Comparison of ENCODE assay signal across 1 cellular context in the genomic region with DNA sequence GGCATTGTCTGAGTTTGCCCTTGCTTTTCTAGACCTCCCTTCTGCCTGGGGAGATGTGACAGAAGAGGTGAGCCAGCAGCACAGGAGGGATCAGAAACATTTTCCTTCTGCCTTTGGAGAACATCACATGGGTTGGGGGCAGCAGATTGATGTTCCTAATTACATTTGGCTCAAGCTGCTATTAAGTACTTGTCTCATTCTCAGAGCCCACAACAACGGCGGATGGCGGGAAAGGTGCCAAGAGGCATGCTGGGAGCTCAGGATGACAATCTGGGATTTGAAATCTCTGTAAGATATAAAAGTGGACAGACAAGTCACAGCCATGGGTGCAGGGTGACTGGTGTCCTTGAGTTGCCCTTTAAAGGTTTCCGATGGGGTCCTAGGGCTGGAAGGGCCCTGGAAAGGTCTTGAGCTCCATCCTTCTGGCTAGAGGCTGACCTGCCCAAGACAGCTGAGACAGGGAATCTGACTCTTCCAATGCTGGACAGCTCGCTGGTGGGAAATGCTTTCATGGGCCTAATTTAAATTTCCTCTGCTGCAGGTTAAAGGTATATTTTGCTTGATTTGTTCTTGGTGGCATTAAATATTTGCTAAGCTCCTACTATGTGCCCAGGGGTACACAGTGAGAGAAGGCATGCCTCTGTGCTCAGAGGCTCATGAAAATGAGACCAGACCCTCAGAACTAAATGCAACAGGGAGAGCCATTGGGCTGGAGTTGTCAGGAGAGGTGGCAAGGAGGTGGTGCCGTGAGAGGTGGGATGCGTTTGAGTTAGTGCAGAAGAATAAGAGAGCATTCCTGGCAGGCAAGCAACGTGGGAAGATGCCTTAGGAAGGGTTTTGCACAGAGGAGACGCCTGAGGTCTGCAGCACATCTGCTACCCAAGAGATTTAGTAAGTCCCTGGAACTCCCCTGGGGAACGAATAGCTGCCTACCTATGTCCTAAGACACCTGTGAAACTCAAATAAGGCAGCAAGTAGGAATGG.
TF ChIP-seq lines count a peak whose summit lies in the region.

No MANE protein-coding gene starts in this region.

TF ChIP-seq in HEK293, 187 proteins besides CTCF, POLR2A, EP300 and RAD21:
- TF ChIP-seq, protein P1, sequence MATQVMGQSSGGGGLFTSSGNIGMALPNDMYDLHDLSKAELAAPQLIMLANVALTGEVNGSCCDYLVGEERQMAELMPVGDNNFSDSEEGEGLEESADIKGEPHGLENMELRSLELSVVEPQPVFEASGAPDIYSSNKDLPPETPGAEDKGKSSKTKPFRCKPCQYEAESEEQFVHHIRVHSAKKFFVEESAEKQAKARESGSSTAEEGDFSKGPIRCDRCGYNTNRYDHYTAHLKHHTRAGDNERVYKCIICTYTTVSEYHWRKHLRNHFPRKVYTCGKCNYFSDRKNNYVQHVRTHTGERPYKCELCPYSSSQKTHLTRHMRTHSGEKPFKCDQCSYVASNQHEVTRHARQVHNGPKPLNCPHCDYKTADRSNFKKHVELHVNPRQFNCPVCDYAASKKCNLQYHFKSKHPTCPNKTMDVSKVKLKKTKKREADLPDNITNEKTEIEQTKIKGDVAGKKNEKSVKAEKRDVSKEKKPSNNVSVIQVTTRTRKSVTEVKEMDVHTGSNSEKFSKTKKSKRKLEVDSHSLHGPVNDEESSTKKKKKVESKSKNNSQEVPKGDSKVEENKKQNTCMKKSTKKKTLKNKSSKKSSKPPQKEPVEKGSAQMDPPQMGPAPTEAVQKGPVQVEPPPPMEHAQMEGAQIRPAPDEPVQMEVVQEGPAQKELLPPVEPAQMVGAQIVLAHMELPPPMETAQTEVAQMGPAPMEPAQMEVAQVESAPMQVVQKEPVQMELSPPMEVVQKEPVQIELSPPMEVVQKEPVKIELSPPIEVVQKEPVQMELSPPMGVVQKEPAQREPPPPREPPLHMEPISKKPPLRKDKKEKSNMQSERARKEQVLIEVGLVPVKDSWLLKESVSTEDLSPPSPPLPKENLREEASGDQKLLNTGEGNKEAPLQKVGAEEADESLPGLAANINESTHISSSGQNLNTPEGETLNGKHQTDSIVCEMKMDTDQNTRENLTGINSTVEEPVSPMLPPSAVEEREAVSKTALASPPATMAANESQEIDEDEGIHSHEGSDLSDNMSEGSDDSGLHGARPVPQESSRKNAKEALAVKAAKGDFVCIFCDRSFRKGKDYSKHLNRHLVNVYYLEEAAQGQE (tag by site-specific recombination; IDR thresholded peaks at IDR 0.05): peak; percentile 82
- TF ChIP-seq YY2 (tag by site-specific recombination; IDR thresholded peaks at IDR 0.05): no peak
- TF ChIP-seq, protein P2, sequence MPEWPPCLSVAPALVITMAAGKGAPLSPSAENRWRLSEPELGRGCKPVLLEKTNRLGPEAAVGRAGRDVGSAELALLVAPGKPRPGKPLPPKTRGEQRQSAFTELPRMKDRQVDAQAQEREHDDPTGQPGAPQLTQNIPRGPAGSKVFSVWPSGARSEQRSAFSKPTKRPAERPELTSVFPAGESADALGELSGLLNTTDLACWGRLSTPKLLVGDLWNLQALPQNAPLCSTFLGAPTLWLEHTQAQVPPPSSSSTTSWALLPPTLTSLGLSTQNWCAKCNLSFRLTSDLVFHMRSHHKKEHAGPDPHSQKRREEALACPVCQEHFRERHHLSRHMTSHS (tag by site-specific recombination; IDR thresholded peaks at IDR 0.05): no peak
- TF ChIP-seq ZFP41 (tag by site-specific recombination; IDR thresholded peaks at IDR 0.05; ENCODE audit: borderline replicate concordance): no peak
- TF ChIP-seq, protein P3, sequence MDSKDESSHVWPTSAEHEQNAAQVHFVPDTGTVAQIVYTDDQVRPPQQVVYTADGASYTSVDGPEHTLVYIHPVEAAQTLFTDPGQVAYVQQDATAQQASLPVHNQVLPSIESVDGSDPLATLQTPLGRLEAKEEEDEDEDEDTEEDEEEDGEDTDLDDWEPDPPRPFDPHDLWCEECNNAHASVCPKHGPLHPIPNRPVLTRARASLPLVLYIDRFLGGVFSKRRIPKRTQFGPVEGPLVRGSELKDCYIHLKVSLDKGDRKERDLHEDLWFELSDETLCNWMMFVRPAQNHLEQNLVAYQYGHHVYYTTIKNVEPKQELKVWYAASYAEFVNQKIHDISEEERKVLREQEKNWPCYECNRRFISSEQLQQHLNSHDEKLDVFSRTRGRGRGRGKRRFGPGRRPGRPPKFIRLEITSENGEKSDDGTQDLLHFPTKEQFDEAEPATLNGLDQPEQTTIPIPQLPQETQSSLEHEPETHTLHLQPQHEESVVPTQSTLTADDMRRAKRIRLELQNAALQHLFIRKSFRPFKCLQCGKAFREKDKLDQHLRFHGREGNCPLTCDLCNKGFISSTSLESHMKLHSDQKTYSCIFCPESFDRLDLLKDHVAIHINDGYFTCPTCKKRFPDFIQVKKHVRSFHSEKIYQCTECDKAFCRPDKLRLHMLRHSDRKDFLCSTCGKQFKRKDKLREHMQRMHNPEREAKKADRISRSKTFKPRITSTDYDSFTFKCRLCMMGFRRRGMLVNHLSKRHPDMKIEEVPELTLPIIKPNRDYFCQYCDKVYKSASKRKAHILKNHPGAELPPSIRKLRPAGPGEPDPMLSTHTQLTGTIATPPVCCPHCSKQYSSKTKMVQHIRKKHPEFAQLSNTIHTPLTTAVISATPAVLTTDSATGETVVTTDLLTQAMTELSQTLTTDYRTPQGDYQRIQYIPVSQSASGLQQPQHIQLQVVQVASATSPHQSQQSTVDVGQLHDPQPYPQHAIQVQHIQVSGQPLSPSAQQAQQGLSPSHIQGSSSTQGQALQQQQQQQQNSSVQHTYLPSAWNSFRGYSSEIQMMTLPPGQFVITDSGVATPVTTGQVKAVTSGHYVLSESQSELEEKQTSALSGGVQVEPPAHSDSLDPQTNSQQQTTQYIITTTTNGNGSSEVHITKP (tag by site-specific recombination; IDR thresholded peaks at IDR 0.05): no peak
- TF ChIP-seq ZNF121 (tag by site-specific recombination; IDR thresholded peaks at IDR 0.05): no peak
- 0 out of 2 replicates have a peak, but pooled peaks have one; percentile 24 for TF ChIP-seq ZIC2 (tag by site-specific recombination; IDR thresholded peaks at IDR 0.05)
- TF ChIP-seq, protein P4, sequence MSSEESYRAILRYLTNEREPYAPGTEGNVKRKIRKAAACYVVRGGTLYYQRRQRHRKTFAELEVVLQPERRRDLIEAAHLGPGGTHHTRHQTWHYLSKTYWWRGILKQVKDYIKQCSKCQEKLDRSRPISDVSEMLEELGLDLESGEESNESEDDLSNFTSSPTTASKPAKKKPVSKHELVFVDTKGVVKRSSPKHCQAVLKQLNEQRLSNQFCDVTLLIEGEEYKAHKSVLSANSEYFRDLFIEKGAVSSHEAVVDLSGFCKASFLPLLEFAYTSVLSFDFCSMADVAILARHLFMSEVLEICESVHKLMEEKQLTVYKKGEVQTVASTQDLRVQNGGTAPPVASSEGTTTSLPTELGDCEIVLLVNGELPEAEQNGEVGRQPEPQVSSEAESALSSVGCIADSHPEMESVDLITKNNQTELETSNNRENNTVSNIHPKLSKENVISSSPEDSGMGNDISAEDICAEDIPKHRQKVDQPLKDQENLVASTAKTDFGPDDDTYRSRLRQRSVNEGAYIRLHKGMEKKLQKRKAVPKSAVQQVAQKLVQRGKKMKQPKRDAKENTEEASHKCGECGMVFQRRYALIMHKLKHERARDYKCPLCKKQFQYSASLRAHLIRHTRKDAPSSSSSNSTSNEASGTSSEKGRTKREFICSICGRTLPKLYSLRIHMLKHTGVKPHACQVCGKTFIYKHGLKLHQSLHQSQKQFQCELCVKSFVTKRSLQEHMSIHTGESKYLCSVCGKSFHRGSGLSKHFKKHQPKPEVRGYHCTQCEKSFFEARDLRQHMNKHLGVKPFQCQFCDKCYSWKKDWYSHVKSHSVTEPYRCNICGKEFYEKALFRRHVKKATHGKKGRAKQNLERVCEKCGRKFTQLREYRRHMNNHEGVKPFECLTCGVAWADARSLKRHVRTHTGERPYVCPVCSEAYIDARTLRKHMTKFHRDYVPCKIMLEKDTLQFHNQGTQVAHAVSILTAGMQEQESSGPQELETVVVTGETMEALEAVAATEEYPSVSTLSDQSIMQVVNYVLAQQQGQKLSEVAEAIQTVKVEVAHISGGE (tag by site-specific recombination; conservative IDR thresholded peaks at IDR 0.05; ENCODE audit: low read depth): no peak
- no peak for TF ChIP-seq ZNF571 (tag by site-specific recombination; IDR thresholded peaks at IDR 0.05)
- 0 out of 2 replicates have a peak, but pooled peaks have one; percentile 17 for TF ChIP-seq ZBTB8A (tag by site-specific recombination; IDR thresholded peaks at IDR 0.05)
- TF ChIP-seq KLF16 (tag by site-specific recombination; IDR thresholded peaks at IDR 0.05): no peak
- TF ChIP-seq ZNF335 (tag by site-specific recombination; conservative IDR thresholded peaks at IDR 0.05): peak; percentile 36
- TF ChIP-seq ZFHX2 (tag by site-specific recombination; conservative IDR thresholded peaks at IDR 0.05): no peak
